Comparison of ENCODE assay signal across 8 cellular contexts in the genomic region with DNA sequence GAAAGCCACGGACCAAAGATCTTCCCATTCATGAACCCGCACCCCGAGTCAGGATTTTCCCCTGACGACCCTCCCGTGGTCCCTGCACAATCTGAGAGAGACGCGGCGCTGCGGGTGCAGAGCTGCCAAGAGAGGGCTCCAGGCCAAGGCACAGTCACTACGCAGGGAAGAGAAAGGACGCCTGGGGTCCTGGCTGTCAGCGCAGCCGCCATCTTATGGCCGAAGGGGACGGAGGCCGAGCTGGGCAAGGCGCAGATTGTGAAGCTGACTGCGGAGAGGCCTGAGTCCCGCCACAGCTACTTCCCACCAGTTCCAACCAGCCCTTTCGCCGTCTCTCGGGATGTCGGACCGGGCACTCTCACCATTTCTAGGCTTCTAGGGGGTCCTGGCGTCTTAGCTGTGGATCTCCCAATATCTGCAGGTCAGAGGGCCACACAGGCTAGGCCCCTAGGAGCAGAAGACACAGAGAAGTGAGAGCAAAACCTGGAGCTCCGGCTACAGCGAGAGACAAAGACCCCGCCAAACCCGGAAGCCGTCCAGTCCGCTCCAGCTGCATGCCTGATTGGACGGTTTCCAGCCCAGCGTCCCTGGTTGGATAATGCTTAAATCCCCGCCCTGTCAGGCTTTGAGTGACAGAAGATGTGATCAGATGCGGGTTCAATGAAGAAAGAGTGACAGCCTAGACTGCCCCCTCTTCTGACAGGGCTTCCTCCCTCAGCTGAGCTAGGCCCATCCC. TPM values are rescaled to one million over a fixed set of nuclear protein-coding genes. Genes with fewer than 3 reads are reported as not detected.
DNase-seq lines count a peak whose midpoint lies in the region; ATAC-seq and TF ChIP-seq lines count a peak whose summit lies in the region.

Gene ZNF100 (minus strand): TSS at position 515 of the 736 bp plus-strand sequence. CDS start 150 bp downstream, at position 365.

- peak within 1 kb of the TSS; percentile 99 for H3K27ac Mint-ChIP-seq in endodermal cell

- peak within 1 kb of the TSS; percentile 58 for H3K4ac ChIP-seq in mesendoderm (ENCODE audit: low read depth, low read length)

- peak within 1 kb of the TSS; percentile 96 for H3K4me3 Mint-ChIP-seq in endodermal cell

- H3K27ac ChIP-seq in endodermal cell (ENCODE audit: low read depth, low read length) (peak within 1 kb of the TSS; percentile 99), mesendoderm (ENCODE audit: low read depth, low read length) (peak within 1 kb of the TSS; percentile 57)

- 0% methylated on average over 19 to 35 of the region's 35 CpGs for WGBS in endodermal cell (ENCODE audit: insufficient coverage in 1 of 2, insufficient read length in 1 of 2), 2 experiments
- no CpG with 5 or more reads among the region's 35 CpGs for WGBS in mesendoderm (ENCODE audit: extremely low coverage, insufficient coverage, low lambda C conversion rate)

- no peak within 1 kb of the TSS for H4K5ac ChIP-seq in mesendoderm (ENCODE audit: low read length)

- no peak within 1 kb of the TSS for H4K8ac ChIP-seq in mesendoderm (ENCODE audit: low read depth, low read length)

- H3K36me3 Mint-ChIP-seq in endodermal cell (ENCODE audit: low read depth): peaks cover 30% of the 10 kb centered on the region

- H3K79me2 ChIP-seq in mesendoderm (ENCODE audit: control insufficient read depth, insufficient read depth, low read length): peaks cover 17% of the 10 kb centered on the region

- peak within 1 kb of the TSS; percentile 85 for H3K23ac ChIP-seq in mesendoderm (ENCODE audit: low read length)

- peak within 1 kb of the TSS; percentile 22 for H3K4me2 ChIP-seq in mesendoderm (ENCODE audit: low read length)

- no peaks in the 10 kb centered on the region for H3K4me1 ChIP-seq in endodermal cell (ENCODE audit: control insufficient read depth, insufficient read depth, low read length)
- H3K4me1 ChIP-seq in mesendoderm (ENCODE audit: control insufficient read depth, low read depth, low read length): no peaks in the 10 kb centered on the region

- H3K56ac ChIP-seq in mesendoderm (ENCODE audit: low read length): peak within 1 kb of the TSS; percentile 99

- H2AK5ac ChIP-seq in mesendoderm (ENCODE audit: low read length): no peak within 1 kb of the TSS

- DNase-seq in COLO829 (ENCODE audit: low spot score) (peak; percentile 29), HT-29 (ENCODE audit: low spot score) (peak; percentile 67), NOMO-1 treated with dmso at 0.1 percent for 144 hours (lab: John Stamatoyannopoulos, UW; ENCODE audit: unreplicated experiment) (peak; percentile 82), endodermal cell (peak; percentile 97), mesendoderm (peak; percentile 98)
- DNase-seq in activated CD8-positive, alpha-beta memory T cell treated with anti-CD3 and anti-CD28 coated beads for 48 hours (ENCODE audit: low read depth in 2 of 3, low spot score in 2 of 3): peak; percentile 51 to 72 (median 72)
- peak; percentile 70 for DNase-seq in stimulated activated CD8-positive, alpha-beta memory T cell treated with anti-CD3 and anti-CD28 coated beads, Interleukin-12 subunit alpha, Interleukin-12 subunit beta, amount 100 ng/mL, for 4 hours (ENCODE audit: low read depth)

- H3K4me3 ChIP-seq in endodermal cell (ENCODE audit: low read length) (peak within 1 kb of the TSS; percentile 98), mesendoderm (ENCODE audit: low read length) (peak within 1 kb of the TSS; percentile 98)

- H3K36me3 ChIP-seq in endodermal cell (ENCODE audit: control insufficient read depth, insufficient read depth, low read length): peaks cover 28% of the 10 kb centered on the region
- peaks cover 2% of the 10 kb centered on the region for H3K36me3 ChIP-seq in mesendoderm (ENCODE audit: control insufficient read depth, insufficient read depth, low read length)

- H3K27me3 Mint-ChIP-seq in endodermal cell (ENCODE audit: insufficient read depth): no peaks in the 10 kb centered on the region

- no peaks in the 10 kb centered on the region for H3K9me3 Mint-ChIP-seq in endodermal cell

- peaks cover 7% of the 10 kb centered on the region for H3K4me1 Mint-ChIP-seq in endodermal cell

- peak within 1 kb of the TSS; percentile 83 for H2BK5ac ChIP-seq in mesendoderm (ENCODE audit: low read length)

- peak within 1 kb of the TSS; percentile 99 for H3K9ac ChIP-seq in endodermal cell (ENCODE audit: extremely low read depth, low read length, poor library complexity, severe bottlenecking)
- H3K9ac ChIP-seq in mesendoderm (ENCODE audit: low read length): peak within 1 kb of the TSS; percentile 84

- no peaks in the 10 kb centered on the region for H3K79me1 ChIP-seq in mesendoderm (ENCODE audit: low read length)

- no peak within 1 kb of the TSS for H2BK15ac ChIP-seq in mesendoderm (replicated peaks; ENCODE audit: low read depth)

- H3K18ac ChIP-seq in mesendoderm (ENCODE audit: low read length): peak within 1 kb of the TSS; percentile 35

- H2BK120ac ChIP-seq in mesendoderm (ENCODE audit: low read depth, low read length): no peak within 1 kb of the TSS

- TF ChIP-seq CTCF in endodermal cell (conservative IDR thresholded peaks at IDR 0.05): no peak

- peak; percentile 94 for ATAC-seq in GM21360 (IDR thresholded peaks at IDR 0.05; ENCODE audit: unreplicated experiment)

- H3K27me3 ChIP-seq in endodermal cell (ENCODE audit: control insufficient read depth, insufficient read depth, low read length, poor library complexity, severe bottlenecking): no peaks in the 10 kb centered on the region
- no peaks in the 10 kb centered on the region for H3K27me3 ChIP-seq in mesendoderm (ENCODE audit: insufficient read depth, low read length, poor library complexity)

- peaks cover 13% of the 10 kb centered on the region for H3K9me3 ChIP-seq in endodermal cell (ENCODE audit: control insufficient read depth, low read length)

RNA-seq across cellular contexts. Expression of gene ZNF100, which starts in this region (rescaled TPM):
- total RNA-seq in HT-29 (2014; rRNA removed; shearing (Covaris generic)): 0.25 and 0.60 TPM in 2 replicates
- total RNA-seq in endodermal cell: 10 to 100 TPM; 20.4 to 28.3 TPM
- 10.8 TPM for polyA plus RNA-seq in endodermal cell (2013, experiment 1 of 2)
- polyA plus RNA-seq in endodermal cell (2013, experiment 2 of 2): 11.8 TPM
- polyA plus RNA-seq in mesendoderm (2013, experiment 1 of 2): 20.4 TPM
- polyA plus RNA-seq in mesendoderm (2013, experiment 2 of 2): 19.0 TPM

Comparison
In these comparisons a context has a peak if more than half of its experiments do, and no peak if none do; other contexts are left out.
1. Peak in every context shown above with its lines: DNase-seq, ATAC-seq, H3K4me3 ChIP-seq and H3K27ac ChIP-seq.
2. RNA of gene ZNF100 (total RNA-seq): 20.4 to 28.3 TPM in endodermal cell; 0.25 to 0.60 TPM in HT-29; every median in the first group is over 10 times any median in the second.
3. Peak in DNase-seq in HT-29; RNA of the gene not detected or under 1 TPM.
4. DNase-seq: peak in every context shown above with its lines; median percentile 98 in mesendoderm; 97 in endodermal cell; 82 in NOMO-1 treated with dmso at 0.1 percent for 144 hours; 72 in activated CD8-positive, alpha-beta memory T cell treated with anti-CD3 and anti-CD28 coated beads for 48 hours; 70 in stimulated activated CD8-positive, alpha-beta memory T cell treated with anti-CD3 and anti-CD28 coated beads, Interleukin-12 subunit alpha, Interleukin-12 subunit beta, amount 100 ng/mL, for 4 hours; 67 in HT-29; 29 in COLO829.